Comparison of ENCODE assay signal across 31 cellular contexts in the genomic region with DNA sequence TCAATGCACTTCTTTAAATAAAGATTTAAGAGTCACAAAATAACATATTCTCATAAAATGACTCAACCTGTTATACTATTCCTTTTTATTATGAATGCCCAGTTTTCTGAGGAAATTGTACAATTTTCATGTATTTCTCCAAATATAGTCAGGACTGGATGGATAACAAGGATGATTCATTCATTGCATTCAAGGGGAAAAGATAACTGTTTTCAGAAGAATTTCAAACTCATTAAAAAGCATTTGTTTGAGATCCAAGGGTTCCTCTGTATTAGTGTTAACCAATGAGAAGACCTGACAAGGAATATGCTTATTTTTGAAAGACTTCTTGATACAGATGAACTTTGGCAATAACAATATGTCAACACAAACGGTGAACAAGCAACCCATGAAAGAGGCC.
DNase-seq lines count a peak whose midpoint lies in the region; ATAC-seq and TF ChIP-seq lines count a peak whose summit lies in the region.
"Had no signal": no experiment of that assay in that cellular context is flagged by ENCODE, and none has a peak within 500 bp of the region (broad histone marks: within the 10 kb centered on the region; RNA-seq: fewer than 3 reads in every experiment).

No MANE protein-coding gene starts in this region.

- WGBS in GM23248 (ENCODE audit: low coverage in 1 of 2, low lambda C conversion rate in 2 of 2, missing lambda C conversion rate in 2 of 2), 2 experiments, result 44 to 68% methylated on average over 1 of the region's 1 CpG

- H3K79me2 ChIP-seq in GM23248 (ENCODE audit: insufficient read depth), result peaks cover 52% of the 10 kb centered on the region

- DNase-seq in AG10803 (ENCODE audit: low read depth) (peak; percentile 38), GM23248 (peak; percentile 35), astrocyte of the spinal cord (ENCODE audit: low read depth, low spot score) (peak; percentile 32), foreskin fibroblast (peak; percentile 2 to 10), pons (ENCODE audit: low spot score) (no peak), NCI-H2029 treated with DMSO at 0.1 percent for 48 hours (lab: John Stamatoyannopoulos, UW) (no peak), GM10248 (ENCODE audit: extremely low spot score) (no peak)
- DNase-seq: activated CD8-positive, alpha-beta memory T cell treated with anti-CD3 and anti-CD28 coated beads, Interleukin-2, amount 50 U/mL, for 48 hours; activated CD8-positive, alpha-beta T cell treated with anti-CD3 and anti-CD28 coated beads for 36 hours; activated naive CD4-positive, alpha-beta T cell treated with Interleukin-2 at 50 U/mL for 16 hours; adrenal gland; brain microvascular endothelial cell; C1 segment of cervical spinal cord; COR-L47; effector CD4-positive, alpha-beta T cell; GDM1; heart right ventricle; Kasumi-1; kidney glomerular epithelial cell; MV-4-11; naive thymus-derived CD8-positive, alpha-beta T cell; NCI-H146; NCI-H82; RPMI8226; substantia nigra; T-helper 9 cell; trophoblast cell had no signal

- H3K4me3 ChIP-seq in AG10803 (ENCODE audit: low read length) (no peak overlapping the region), GM23248 (no peak overlapping the region), astrocyte of the spinal cord (ENCODE audit: low read depth, low read length) (no peak overlapping the region), foreskin fibroblast (ENCODE audit: low read depth in 1 of 2, low read length in 2 of 2) (no peak overlapping the region)
- H3K4me3 ChIP-seq: adrenal gland, heart right ventricle, lung, SJSA1 had no signal

- H3F3A ChIP-seq in GM23248 (ENCODE audit: insufficient read depth), result peaks cover 16% of the 10 kb centered on the region

- no peaks in the 10 kb centered on the region for H3K9me3 ChIP-seq in GM23248 (ENCODE audit: low read depth)
- H3K9me3 ChIP-seq: adrenal gland, heart right ventricle, SJSA1 had no signal

- in situ Hi-C loops in GM23248 (cut with MboI) (no loop called here), astrocyte of the spinal cord (cut with HindIII; ENCODE audit: low sequenced_read_pairs) (no loop called here)

- TF ChIP-seq CTCF in AG10803 (conservative IDR thresholded peaks at IDR 0.05; ENCODE audit: low read length), result no peak
- TF ChIP-seq CTCF in astrocyte of the spinal cord (IDR thresholded peaks at IDR 0.05; ENCODE audit: low read depth, low read length), result no peak
- TF ChIP-seq CTCF in foreskin fibroblast (IDR thresholded peaks at IDR 0.05; ENCODE audit: low read depth, low read length), result no peak
- no peak for TF ChIP-seq CTCF in GM10248 (IDR thresholded peaks at IDR 0.05; ENCODE audit: control extremely low read depth, extremely low read depth, low read depth, missing control alignments)

- POLR2A ChIA-PET in GM10248 (lab: Yijun Ruan, JAX), result no interaction called here

- H2AFZ ChIP-seq in GM23248, result no peak overlapping the region

- CTCF ChIA-PET in GM10248 (lab: Yijun Ruan, JAX), result no interaction called here

- H4K20me1 ChIP-seq in GM23248 (ENCODE audit: insufficient read depth), result no peaks in the 10 kb centered on the region

- H3K9ac ChIP-seq in GM23248, result no peak overlapping the region

- H3K36me3 ChIP-seq in GM23248 (ENCODE audit: low read depth), result peaks cover 30% of the 10 kb centered on the region
- H3K36me3 ChIP-seq: adrenal gland, brain microvascular endothelial cell, SJSA1 had no signal

- no peaks in the 10 kb centered on the region for H3K27me3 ChIP-seq in GM23248 (replicated peaks; ENCODE audit: insufficient read depth)
- H3K27me3 ChIP-seq: adrenal gland, brain microvascular endothelial cell, heart right ventricle, SJSA1 had no signal

- H3K4me1 ChIP-seq in GM23248 (ENCODE audit: insufficient read depth), result peaks cover 9% of the 10 kb centered on the region
- H3K4me1 ChIP-seq: SJSA1 had no signal

- no peaks in the 10 kb centered on the region for H3K9me2 ChIP-seq in GM23248 (ENCODE audit: insufficient read depth)

- no peak overlapping the region for H3K4me2 ChIP-seq in GM23248 (ENCODE audit: unreplicated experiment)

- 0 out of 2 replicates have a peak overlapping the region, but pooled peaks have one; percentile 12 for H3K27ac ChIP-seq in GM23248
- H3K27ac ChIP-seq: brain microvascular endothelial cell, heart right ventricle, SJSA1 had no signal

- no peak for ATAC-seq in GM21447 (IDR thresholded peaks at IDR 0.05; ENCODE audit: unreplicated experiment)
- ATAC-seq: activated CD8-positive, alpha-beta T cell treated with anti-CD3 and anti-CD28 coated beads for 36 hours; heart right ventricle; naive thymus-derived CD8-positive, alpha-beta T cell; stimulated activated memory B cell treated with anti-CD40 and anti-IgM and Interleukin-4, amounts not matched to agents 10 μg/mL and 1 μg/mL and 100 μg/mL, for 72 hours had no signal

Comparison
In these comparisons a context has a peak if more than half of its experiments do, and no peak if none do; other contexts are left out.
1. DNase-seq: peak in AG10803 (single experiment), GM23248 (single experiment), astrocyte of the spinal cord (single experiment) and foreskin fibroblast (2 of 2); none in pons (single experiment), NCI-H2029 treated with DMSO at 0.1 percent for 48 hours (single experiment) and GM10248 (single experiment).